ENCODE assay signal across 25 cellular contexts in genomic region chr20:18394363-18394762, GRCh38.
"Had no signal": no experiment of that assay in that cellular context is flagged by ENCODE, and none has a peak within 500 bp of the region (broad histone marks: within the 10 kb centered on the region; RNA-seq: fewer than 3 reads in every experiment).

No MANE protein-coding gene starts in this region.

- H3K4me3 ChIP-seq: hepatocyte, left ventricle myocardium inferior, lower lobe of right lung, ovary, smooth muscle cell, suprapubic skin, thyroid gland had no signal

- H3K27me3 Mint-ChIP-seq: central memory CD8-positive, alpha-beta T cell; memory B cell; progenitor cell of endocrine pancreas; type B pancreatic cell had no signal

- H3K27me3 ChIP-seq: foreskin keratinocyte, hepatocyte, ovary, suprapubic skin, thyroid gland had no signal

- H3K27ac Mint-ChIP-seq: memory B cell; nephron; progenitor cell of endocrine pancreas; stimulated activated effector memory CD8-positive, alpha-beta T cell treated with anti-CD3 and anti-CD28 coated beads, Interleukin-12 subunit alpha, Interleukin-12 subunit beta, amount 100 ng/mL, for 72 hours; type B pancreatic cell had no signal

- H3K9me3 ChIP-seq: left ventricle myocardium inferior, lower lobe of right lung, ovary, suprapubic skin, thyroid gland had no signal

- H3K4me1 ChIP-seq: foreskin keratinocyte, left ventricle myocardium inferior, lower lobe of right lung, suprapubic skin, thyroid gland had no signal

- DNase-seq: cortex of kidney; erythroblast; foreskin keratinocyte; head of caudate nucleus; kidney; left cardiac atrium; left ventricle myocardium inferior; lower lobe of right lung; midbrain; nucleus accumbens; ovary; right cardiac atrium; stimulated activated CD4-positive, alpha-beta T cell treated with anti-CD3 and anti-CD28 coated beads, Interleukin-4, amount 100 ng/mL, for 1 hour; stimulated activated CD8-positive, alpha-beta memory T cell treated with anti-CD3 and anti-CD28 coated beads, Interleukin-4, amount 100 ng/mL, for 48 hours; stimulated activated naive CD8-positive, alpha-beta T cell treated with anti-CD3 and anti-CD28 coated beads, Interleukin-15, Interleukin-2, amounts not matched to agents 100 U/mL and 50 U/mL, for 24 hours; thyroid gland had no signal

- H3K9me3 Mint-ChIP-seq: central memory CD8-positive, alpha-beta T cell; memory B cell; nephron; stimulated activated effector memory CD8-positive, alpha-beta T cell treated with anti-CD3 and anti-CD28 coated beads, Interleukin-12 subunit alpha, Interleukin-12 subunit beta, amount 100 ng/mL, for 72 hours; type B pancreatic cell had no signal

- H3K4me1 Mint-ChIP-seq: central memory CD8-positive, alpha-beta T cell; stimulated activated effector memory CD8-positive, alpha-beta T cell treated with anti-CD3 and anti-CD28 coated beads, Interleukin-12 subunit alpha, Interleukin-12 subunit beta, amount 100 ng/mL, for 72 hours had no signal

- H3K27ac ChIP-seq: foreskin keratinocyte, hepatocyte, left ventricle myocardium inferior, lower lobe of right lung, ovary, suprapubic skin, thyroid gland had no signal

- H3K4me3 Mint-ChIP-seq: central memory CD8-positive, alpha-beta T cell; memory B cell; nephron; stimulated activated effector memory CD8-positive, alpha-beta T cell treated with anti-CD3 and anti-CD28 coated beads, Interleukin-12 subunit alpha, Interleukin-12 subunit beta, amount 100 ng/mL, for 72 hours; type B pancreatic cell had no signal

- H3K36me3 ChIP-seq: ovary had no signal

- ATAC-seq: foreskin keratinocyte; left cardiac atrium; lower lobe of right lung; right cardiac atrium; stimulated activated effector memory CD8-positive, alpha-beta T cell treated with anti-CD3 and anti-CD28 coated beads, Interleukin-12 subunit alpha, Interleukin-12 subunit beta, amount 100 ng/mL, for 72 hours; stimulated activated naive CD8-positive, alpha-beta T cell treated with anti-CD3 and anti-CD28 coated beads, Interleukin-15, Interleukin-2, amounts not matched to agents 100 U/mL and 50 U/mL, for 24 hours had no signal

- H3K36me3 Mint-ChIP-seq: stimulated activated effector memory CD8-positive, alpha-beta T cell treated with anti-CD3 and anti-CD28 coated beads, Interleukin-12 subunit alpha, Interleukin-12 subunit beta, amount 100 ng/mL, for 72 hours had no signal
